Comparison of ENCODE assay signal across 14 cellular contexts in the genomic region with DNA sequence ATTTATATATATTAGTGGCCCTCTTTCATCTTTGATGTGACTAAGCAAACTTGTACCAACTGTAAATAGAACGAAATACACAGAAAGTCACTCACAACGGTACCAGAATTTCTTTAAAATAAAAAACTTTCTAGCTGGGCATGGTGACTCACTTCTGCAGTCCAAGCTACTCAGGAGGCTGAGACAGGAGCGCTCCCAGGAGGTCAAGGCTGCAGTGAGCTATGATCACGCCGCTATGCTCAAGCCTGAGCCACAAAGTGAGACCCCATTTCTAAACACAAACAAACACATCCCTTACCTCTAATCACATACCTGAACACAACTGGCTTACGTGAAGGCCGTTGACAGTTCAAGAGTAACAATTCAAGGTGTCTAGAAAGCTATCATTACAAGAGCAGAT. TPM values are rescaled to one million over a fixed set of nuclear protein-coding genes. Genes with fewer than 3 reads are reported as not detected.
DNase-seq lines count a peak whose midpoint lies in the region; ATAC-seq, FAIRE-seq and TF ChIP-seq lines count a peak whose summit lies in the region.
"Had no signal": no experiment of that assay in that cellular context is flagged by ENCODE, and none has a peak within 500 bp of the region (broad histone marks: within the 10 kb centered on the region; RNA-seq: fewer than 3 reads in every experiment).

No MANE protein-coding gene starts in this region.

- no peak for ATAC-seq in HG02870 (IDR thresholded peaks at IDR 0.05; ENCODE audit: unreplicated experiment)

- H3K27me3 ChIP-seq in skeletal muscle tissue (ENCODE audit: control insufficient read depth in 3 of 3, insufficient read depth in 3 of 3, low read length in 3 of 3), result no peaks in the 10 kb centered on the region

- peaks cover 21% of the 10 kb centered on the region for H3K36me3 Mint-ChIP-seq in activated CD4-positive, alpha-beta memory T cell treated with anti-CD3 and anti-CD28 coated beads for 36 hours

- no peaks in the 10 kb centered on the region for H3K9me3 Mint-ChIP-seq in activated CD4-positive, alpha-beta memory T cell treated with anti-CD3 and anti-CD28 coated beads for 36 hours

- H3K4me3 Mint-ChIP-seq in activated CD4-positive, alpha-beta memory T cell treated with anti-CD3 and anti-CD28 coated beads for 36 hours, result peak overlapping the region; percentile 64

- CTCF ChIA-PET in activated CD4-positive, alpha-beta memory T cell treated with anti-CD3 and anti-CD28 coated beads for 36 hours (lab: Charles Lee), result interaction anchor here (0.8 to 3.2 kb wide), 13 partner anchors 10 to 226 kb away, joined by 3 to 25 read pairs (median 4); a partner anchor contains a TSS
- CTCF ChIA-PET in RWPE1 (lab: Yijun Ruan, JAX), result interaction anchor here (0.7 kb wide), 1 partner anchor 28 kb away, joined by 3 read pairs; no protein-coding TSS in a partner anchor

- H3K4me3 ChIP-seq in skeletal muscle tissue (ENCODE audit: low read length in 3 of 3), result no peak overlapping the region

- peak; percentile 40 for DNase-seq in activated CD4-positive, alpha-beta memory T cell treated with anti-CD3 and anti-CD28 coated beads for 36 hours
- DNase-seq in dermis blood vessel endothelial cell (peak; percentile 63), mucosa of gallbladder (ENCODE audit: low spot score) (no peak), HTR-8/SVneo (ENCODE audit: insufficient read length, low spot score) (no peak), RWPE1 (ENCODE audit: low spot score) (no peak)
- DNase-seq: hypothalamus, midbrain, NCI-H2171 had no signal

- FAIRE-seq in HTR-8/SVneo (lab: Jason Lieb, UNC), result no peak
- FAIRE-seq: endometrium, GM19239 had no signal

- H3K36me3 ChIP-seq in KOPT-K1 (ENCODE audit: insufficient read depth, low read length) (no peaks in the 10 kb centered on the region), skeletal muscle tissue (ENCODE audit: control insufficient read depth in 3 of 3, insufficient read depth in 3 of 3, low read length in 3 of 3) (no peaks in the 10 kb centered on the region)

- H3K4me1 ChIP-seq in skeletal muscle tissue (ENCODE audit: control insufficient read depth in 3 of 3, insufficient read depth in 3 of 3, low read length in 3 of 3), result peaks cover 16 to 35% (median 21%) of the 10 kb centered on the region in 3 donors

- H3K9ac ChIP-seq in skeletal muscle tissue (ENCODE audit: low read depth in 1 of 3, low read length in 3 of 3), result no peak overlapping the region

- intact Hi-C loops in activated CD4-positive, alpha-beta memory T cell treated with anti-CD3 and anti-CD28 coated beads for 36 hours (cut with micrococcal nuclease), result no loop called here

- H3K4me1 Mint-ChIP-seq in activated CD4-positive, alpha-beta memory T cell treated with anti-CD3 and anti-CD28 coated beads for 36 hours (ENCODE audit: low read depth), result peaks cover 58% of the 10 kb centered on the region

- H3K27ac ChIP-seq in KOPT-K1 (ENCODE audit: low read depth, low read length, poor library complexity, severe bottlenecking), result peak overlapping the region; percentile 49
- peak overlapping the region; percentile 93 for H3K27ac ChIP-seq in skeletal muscle tissue (ENCODE audit: low read depth, low read length)
- H3K27ac ChIP-seq in RWPE1, result no peak overlapping the region
- H3K27ac ChIP-seq: VCaP had no signal

- H3K27ac Mint-ChIP-seq in activated CD4-positive, alpha-beta memory T cell treated with anti-CD3 and anti-CD28 coated beads for 36 hours, result peak overlapping the region; percentile 95

- H3K9me3 ChIP-seq in KOPT-K1 (ENCODE audit: insufficient read depth, low read length, poor library complexity, severe bottlenecking) (no peaks in the 10 kb centered on the region), skeletal muscle tissue (ENCODE audit: control insufficient read depth in 3 of 3, low read length in 3 of 3) (no peaks in the 10 kb centered on the region)

- POLR2A ChIA-PET in activated CD4-positive, alpha-beta memory T cell treated with anti-CD3 and anti-CD28 coated beads for 36 hours (lab: Charles Lee), result interaction anchor here (0.8 to 10.0 kb wide), 3 partner anchors 25 to 142 kb away, joined by 4 to 271 read pairs (median 56); a partner anchor contains a TSS
- POLR2A ChIA-PET in RWPE1 (lab: Yijun Ruan, JAX; ENCODE audit: low non-redundant PET), result no interaction called here

- no peaks in the 10 kb centered on the region for H3K27me3 Mint-ChIP-seq in activated CD4-positive, alpha-beta memory T cell treated with anti-CD3 and anti-CD28 coated beads for 36 hours

- TF ChIP-seq CTCF in RWPE1 (conservative IDR thresholded peaks at IDR 0.05; ENCODE audit: low read depth), result no peak

RNA-seq across cellular contexts. Expression of a gene that starts 29.7 kb away (rescaled TPM):
- 100 to 1,000 TPM; 192 to 195 TPM for total RNA-seq in activated CD4-positive, alpha-beta memory T cell treated with anti-CD3 and anti-CD28 coated beads for 36 hours
- total RNA-seq in dermis blood vessel endothelial cell (46.3 and 46.8 TPM in 2 replicates), skeletal muscle tissue (31.3 TPM), mucosa of gallbladder (61.7 TPM)

RNA-seq across cellular contexts. Expression of a gene that starts 41.8 kb away (rescaled TPM):
- 100 to 1,000 TPM; 211 to 215 TPM for total RNA-seq in activated CD4-positive, alpha-beta memory T cell treated with anti-CD3 and anti-CD28 coated beads for 36 hours
- total RNA-seq in dermis blood vessel endothelial cell (51.4 and 60.2 TPM in 2 replicates), skeletal muscle tissue (18.3 TPM), mucosa of gallbladder (30.8 TPM)

RNA-seq across cellular contexts. Expression of a gene that starts 52.2 kb away (rescaled TPM):
- total RNA-seq in activated CD4-positive, alpha-beta memory T cell treated with anti-CD3 and anti-CD28 coated beads for 36 hours, result 10 to 100 TPM; 13.1 to 13.5 TPM
- total RNA-seq in dermis blood vessel endothelial cell (28.6 and 36.5 TPM in 2 replicates), skeletal muscle tissue (7.3 TPM), mucosa of gallbladder (34.4 TPM)

Comparison
In these comparisons a context has a peak if more than half of its experiments do, and no peak if none do; other contexts are left out.
1. DNase-seq: peak in activated CD4-positive, alpha-beta memory T cell treated with anti-CD3 and anti-CD28 coated beads for 36 hours (single experiment) and dermis blood vessel endothelial cell (single experiment); none in mucosa of gallbladder (single experiment), HTR-8/SVneo (single experiment) and RWPE1 (single experiment).